18 cellular contexts compared by ENCODE assay signal in genomic region chr12:132279930-132280329, GRCh38. TPM values are rescaled to one million over a fixed set of nuclear protein-coding genes. Genes with fewer than 3 reads are reported as not detected.
DNase-seq lines count a peak whose midpoint lies in the region; ATAC-seq, FAIRE-seq and TF ChIP-seq lines count a peak whose summit lies in the region.
"Had no signal": no experiment of that assay in that cellular context is flagged by ENCODE, and none has a peak within 500 bp of the region (broad histone marks: within the 10 kb centered on the region; RNA-seq: fewer than 3 reads in every experiment).

No MANE protein-coding gene starts in this region.

- DNase-seq in left cardiac atrium (peak; percentile 5), right atrium auricular region (ENCODE audit: low spot score) (no peak), Caco-2 (no peak), K562 (ENCODE audit: extremely low read depth in 1 of 4, low spot score in 3 of 4) (no peak), left colon (no peak), lower leg skin (ENCODE audit: low spot score in 2 of 2) (no peak)
- DNase-seq: AML-193; Calu3; CD4-positive, alpha-beta memory T cell; GM23248 had no signal

- peaks cover 4% of the 10 kb centered on the region for H3K4me1 Mint-ChIP-seq in Caco-2 (ENCODE audit: low read depth, unreplicated experiment)
- H3K4me1 Mint-ChIP-seq: CD14-positive monocyte had no signal

- H3K4me2 ChIP-seq in K562 (ENCODE audit: insufficient read depth, low read length), result no peak overlapping the region
- no peak overlapping the region for H3K4me2 ChIP-seq in parathyroid adenoma (ENCODE audit: low read length)
- H3K4me2 ChIP-seq: A549 had no signal

- H3K36me3 ChIP-seq in right atrium auricular region (no peaks in the 10 kb centered on the region), Caco-2 (ENCODE audit: control insufficient read depth, insufficient read depth, low read length) (no peaks in the 10 kb centered on the region), K562 (ENCODE audit: control insufficient read depth, insufficient read depth, low read length) (no peaks in the 10 kb centered on the region), parathyroid adenoma (ENCODE audit: control insufficient read depth, insufficient read depth, low read length) (no peaks in the 10 kb centered on the region)
- H3K36me3 ChIP-seq: HAP-1 had no signal

- H3K9me1 ChIP-seq in K562 (ENCODE audit: control insufficient read depth, insufficient read depth, low read length), result no peaks in the 10 kb centered on the region

- FAIRE-seq in K562 (lab: Jason Lieb, UNC), result peak; percentile 6
- FAIRE-seq: A549, G401.6, GM12892, GM18507 had no signal

- no peak for TF ChIP-seq EP300 in K562 (IDR thresholded peaks at IDR 0.05; ENCODE audit: low read length)

- H3K4me3 ChIP-seq in right atrium auricular region, result no peak overlapping the region
- H3K4me3 ChIP-seq in Caco-2 (ENCODE audit: low read depth, low read length), result no peak overlapping the region
- H3K4me3 ChIP-seq in K562, result no peak overlapping the region
- no peak overlapping the region for H3K4me3 ChIP-seq in parathyroid adenoma (ENCODE audit: low read depth, low read length)
- no peak overlapping the region for H3K4me3 ChIP-seq in lower leg skin (ENCODE audit: low read depth, poor library complexity, severe bottlenecking)
- H3K4me3 ChIP-seq: A549, GM23248, HAP-1 had no signal

- 0% methylated on average over 2 of the region's 2 CpGs for WGBS in K562 (ENCODE audit: insufficient coverage, low coverage, missing lambda C conversion rate)
- WGBS in lower leg skin, 2 donors, result 77 to 79% methylated on average over 2 of the region's 2 CpGs

- no peak for TF ChIP-seq RAD21 in K562 (CRISPR knock-in tag; conservative IDR thresholded peaks at IDR 0.05 in 1 of 2, IDR thresholded peaks at IDR 0.05 in 1 of 2)

- intact Hi-C loops in left cardiac atrium (cut with DNase I) (no loop called here), Caco-2 (cut with micrococcal nuclease; ENCODE audit: unreplicated experiment) (no loop called here), K562 (cut with micrococcal nuclease) (no loop called here), left colon (cut with DNase I, micrococcal nuclease) (no loop called here), lower leg skin (cut with DNase I; ENCODE audit: low total_unique reads) (no loop called here)

- H3K4me1 ChIP-seq in right atrium auricular region, result no peaks in the 10 kb centered on the region
- peaks cover 10% of the 10 kb centered on the region; the same call in 1 of the 2 replicates for H3K4me1 ChIP-seq in Caco-2
- H3K4me1 ChIP-seq in K562 (replicated peaks in 1 of 2; ENCODE audit: control insufficient read depth in 2 of 2, insufficient read depth in 2 of 2, low read length in 2 of 2), result peaks cover 0 to 20% of the 10 kb centered on the region in 2 experiments; a peak in 2 of 5 replicates
- H3K4me1 ChIP-seq in parathyroid adenoma, result peaks cover 46% of the 10 kb centered on the region
- H3K4me1 ChIP-seq: HAP-1 had no signal

- POLR2A ChIA-PET in Caco-2 (lab: Charles Lee) (no interaction called here), K562 (lab: Yijun Ruan, JAX) (no interaction called here)

- in situ Hi-C loops in K562 (cut with MboI), result no loop called here

- H4K20me1 ChIP-seq in K562 (replicated peaks; ENCODE audit: control insufficient read depth, insufficient read depth, low read length), result peaks cover 8% of the 10 kb centered on the region; the same call in 1 of the 2 replicates

- no peaks in the 10 kb centered on the region for H3K36me3 Mint-ChIP-seq in Caco-2 (ENCODE audit: insufficient read depth, unreplicated experiment)
- H3K36me3 Mint-ChIP-seq: CD14-positive monocyte; CD4-positive, alpha-beta memory T cell had no signal

- CTCF ChIA-PET in Caco-2 (lab: Charles Lee), result interaction anchor here (0.9 kb wide), 1 partner anchor 134 kb away, joined by 4 read pairs; no protein-coding TSS in a partner anchor
- CTCF ChIA-PET in K562 (lab: Yijun Ruan, JAX; ENCODE audit: low intra/inter-chr PET ratio), result no interaction called here

- H3K27me3 ChIP-seq in right atrium auricular region (peaks cover 0 to 8% of the 10 kb centered on the region in 2 donors), Caco-2 (replicated peaks; ENCODE audit: control insufficient read depth, insufficient read depth, low read length) (no peaks in the 10 kb centered on the region), K562 (ENCODE audit: control insufficient read depth in 2 of 2, insufficient read depth in 2 of 2, low read length in 2 of 2) (peaks cover 17 to 70% of the 10 kb centered on the region in 2 experiments; a peak in 4 of 5 replicates), parathyroid adenoma (ENCODE audit: control insufficient read depth, insufficient read depth, low read length) (peaks cover 3% of the 10 kb centered on the region)

- no peaks in the 10 kb centered on the region for H3K9me3 ChIP-seq in right atrium auricular region
- H3K9me3 ChIP-seq in Caco-2, result no peaks in the 10 kb centered on the region
- H3K9me3 ChIP-seq in K562 (replicated peaks; ENCODE audit: control insufficient read depth, insufficient read depth, low read depth, low read length), result no peaks in the 10 kb centered on the region
- no peaks in the 10 kb centered on the region for H3K9me3 ChIP-seq in parathyroid adenoma (ENCODE audit: control insufficient read depth, low read length)
- H3K9me3 ChIP-seq: A549, HAP-1 had no signal

- H3K27ac ChIP-seq in right atrium auricular region (no peak overlapping the region), K562 (ENCODE audit: extremely low read depth, low read depth, low read length) (no peak overlapping the region), parathyroid adenoma (peak overlapping the region; percentile 27)
- H3K27ac ChIP-seq: A549, GM23248 had no signal

- ATAC-seq in left cardiac atrium (no peak), K562 (no peak), left colon (no peak)

- no peaks in the 10 kb centered on the region for H3K79me2 ChIP-seq in K562 (ENCODE audit: control insufficient read depth, insufficient read depth, low read length)
- H3K79me2 ChIP-seq in parathyroid adenoma, result no peaks in the 10 kb centered on the region

- H3K9me3 Mint-ChIP-seq in Caco-2 (ENCODE audit: unreplicated experiment), result no peaks in the 10 kb centered on the region
- H3K9me3 Mint-ChIP-seq: CD4-positive, alpha-beta memory T cell had no signal

- H2AFZ ChIP-seq in K562 (ENCODE audit: low read depth, low read length) (no peak overlapping the region), parathyroid adenoma (no peak overlapping the region)
- H2AFZ ChIP-seq: GM23248 had no signal

- TF ChIP-seq CTCF in right atrium auricular region (IDR thresholded peaks at IDR 0.05) (no peak), Caco-2 (IDR thresholded peaks at IDR 0.05; ENCODE audit: insufficient read depth in 1 of 2, low read depth in 1 of 2, low read length in 1 of 2, severe bottlenecking in 1 of 2, unreplicated experiment in 1 of 2) (no peak), K562 (IDR thresholded peaks at IDR 0.05 in 2 of 3, conservative IDR thresholded peaks at IDR 0.05 in 1 of 3; ENCODE audit: insufficient read depth in 2 of 3, low read depth in 1 of 3, low read length in 3 of 3) (no peak), parathyroid adenoma (IDR thresholded peaks at IDR 0.05) (no peak), lower leg skin (IDR thresholded peaks at IDR 0.05) (no peak)

- peak overlapping the region; percentile 70 for H3K4me3 Mint-ChIP-seq in Caco-2 (ENCODE audit: unreplicated experiment)
- H3K4me3 Mint-ChIP-seq: CD14-positive monocyte; CD4-positive, alpha-beta memory T cell had no signal

- BruUV-seq in Caco-2 (replicated peaks; lab: Mats Ljungman, UMichigan) (no TSS peak), K562 (replicated peaks; lab: Mats Ljungman, UMichigan) (no TSS peak)

- no peak for TF ChIP-seq POLR2A in K562 (conservative IDR thresholded peaks at IDR 0.05)
- no peak for TF ChIP-seq POLR2A in lower leg skin (IDR thresholded peaks at IDR 0.05)

- H3K27me3 Mint-ChIP-seq in Caco-2 (ENCODE audit: insufficient read depth, unreplicated experiment), result no peaks in the 10 kb centered on the region

- no peak overlapping the region for H3K27ac Mint-ChIP-seq in Caco-2 (ENCODE audit: unreplicated experiment)
- H3K27ac Mint-ChIP-seq: CD14-positive monocyte; CD4-positive, alpha-beta memory T cell had no signal

- H3K9ac ChIP-seq in K562 (ENCODE audit: insufficient read depth in 1 of 2, low read depth in 2 of 2, low read length in 2 of 2) (no peak overlapping the region), parathyroid adenoma (no peak overlapping the region)
- H3K9ac ChIP-seq: GM23248 had no signal

RNA-seq across cellular contexts. Expression of gene GALNT9, which starts 49.5 kb away (rescaled TPM):
- total RNA-seq in left cardiac atrium, result 1 to 10 TPM; 2.6 to 2.7 TPM
- total RNA-seq in right atrium auricular region, result 10 to 100 TPM in 1 of 2 donors, 1 to 10 TPM in 1; 4.0 to 10.8 TPM
- 0.21 and 0.45 TPM in 2 replicates for total RNA-seq in Caco-2 (2022)
- not detected in 2 replicates for total RNA-seq in K562 (2011; cell fraction: chromatin; rRNA removed; ENCODE audit: low replicate concordance)
- total RNA-seq in K562 (2011; cell fraction: nucleolus; rRNA removed), result not detected in 2 replicates
- not detected in 2 replicates for total RNA-seq in K562 (2011; cell fraction: nucleoplasm; rRNA removed)
- total RNA-seq in K562 (2014; rRNA removed), result not detected in 2 replicates
- not detected in 2 replicates for total RNA-seq in K562 (2014; rRNA removed; fragmentation: Illumina TruSeq; extraction: Trizol)
- total RNA-seq in K562 (2015; rRNA removed; fragmentation: Illumina TruSeq; extraction: Trizol), result not detected in 2 replicates
- total RNA-seq in K562 (2021), result not detected in 2 replicates
- polyA plus RNA-seq in K562 (2011; rRNA removed), result not detected in 2 replicates
- not detected in 2 replicates for polyA plus RNA-seq in K562 (2011; cell fraction: cytosol; rRNA removed)
- not detected in 2 replicates for polyA plus RNA-seq in K562 (2011; cell fraction: nucleus; rRNA removed)
- polyA plus RNA-seq in K562 (2012), result 0.21 TPM in 1 of 2 replicates, not detected in the other
- polyA plus RNA-seq in K562 (2014; fragmentation: Illumina TruSeq; extraction: Trizol), result not detected in 2 replicates
- not detected for polyA plus RNA-seq in K562 (2014; fragmentation: Nextera tagmentation; extraction: Ambion mirVana)
- polyA plus RNA-seq in K562 (2014; rRNA removed), result not detected in 2 replicates
- polyA minus RNA-seq in K562 (2011; rRNA and poly(A)+ RNA removed), result not detected in 2 replicates
- not detected in 2 replicates for polyA minus RNA-seq in K562 (2011; cell fraction: cytosol; rRNA and poly(A)+ RNA removed)
- not detected in 2 replicates for polyA minus RNA-seq in K562 (2011; cell fraction: nucleus; rRNA and poly(A)+ RNA removed)
- under 1 TPM in 1 of 2 donors, not detected in 1; 0.39 TPM for total RNA-seq in left colon
- under 1 TPM in 1 of 4 donors, not detected in 3; 0.13 TPM for total RNA-seq in lower leg skin
- total RNA-seq: CD4-positive, alpha-beta memory T cell had no signal
- polyA plus RNA-seq: BJ, CD14-positive monocyte had no signal
